Comparison of ENCODE assay signal across 8 cellular contexts in genomic region chr22:50524664-50525103, GRCh38. TPM values are rescaled to one million over a fixed set of nuclear protein-coding genes. Genes with fewer than 3 reads are reported as not detected.
A peak's percentile ranks its signal among the peaks of the same experiment; 100 is the strongest.
DNase-seq lines count a peak whose midpoint lies in the region; ATAC-seq and TF ChIP-seq lines count a peak whose summit lies in the region.

No MANE protein-coding gene starts in this region.

- peak overlapping the region; percentile 93 for H3K4me3 Mint-ChIP-seq in stimulated activated effector memory CD8-positive, alpha-beta T cell treated with anti-CD3 and anti-CD28 coated beads, Interleukin-12 subunit alpha, Interleukin-12 subunit beta, amount 100 ng/mL, for 72 hours

- peak; percentile 60 for DNase-seq in NCI-H82 (lab: John Stamatoyannopoulos, UW)
- DNase-seq in NCI-H82 treated with DMSO at 0.1 percent for 48 hours (lab: John Stamatoyannopoulos, UW; ENCODE audit: unreplicated experiment), result no peak
- DNase-seq in WERI-Rb-1, result no peak
- no peak for DNase-seq in right cardiac atrium
- DNase-seq in stimulated activated effector memory CD8-positive, alpha-beta T cell treated with anti-CD3 and anti-CD28 coated beads, Interleukin-12 subunit alpha, Interleukin-12 subunit beta, amount 100 ng/mL, for 72 hours (ENCODE audit: low spot score in 2 of 2), result no peak
- DNase-seq in RPMI8226, result no peak
- no peak for DNase-seq in NCI-H2196 (lab: John Stamatoyannopoulos, UW; ENCODE audit: unreplicated experiment)

- H3K36me3 ChIP-seq in WERI-Rb-1, result peaks cover 49% of the 10 kb centered on the region

- peaks cover 47% of the 10 kb centered on the region for H3K4me1 Mint-ChIP-seq in stimulated activated effector memory CD8-positive, alpha-beta T cell treated with anti-CD3 and anti-CD28 coated beads, Interleukin-12 subunit alpha, Interleukin-12 subunit beta, amount 100 ng/mL, for 72 hours

- no peak for TF ChIP-seq CTCF in WERI-Rb-1 (IDR thresholded peaks at IDR 0.05; ENCODE audit: low read depth, low read length)

- H3K27ac ChIP-seq in WERI-Rb-1 (peak overlapping the region; percentile 92), right cardiac atrium (ENCODE audit: low read length) (peak overlapping the region; percentile 78)

- H3K9me3 Mint-ChIP-seq in stimulated activated effector memory CD8-positive, alpha-beta T cell treated with anti-CD3 and anti-CD28 coated beads, Interleukin-12 subunit alpha, Interleukin-12 subunit beta, amount 100 ng/mL, for 72 hours, result no peaks in the 10 kb centered on the region

- H3K27me3 ChIP-seq in WERI-Rb-1 (ENCODE audit: insufficient read depth, low read depth, severe bottlenecking) (no peaks in the 10 kb centered on the region), right cardiac atrium (ENCODE audit: control insufficient read depth, insufficient read depth) (no peaks in the 10 kb centered on the region)

- intact Hi-C loops in right cardiac atrium (cut with DNase I), result no loop called here

- whole genome bisulfite sequencing in right cardiac atrium, result 7% methylated on average over 19 of the region's 19 CpGs

- H3K27ac Mint-ChIP-seq in stimulated activated effector memory CD8-positive, alpha-beta T cell treated with anti-CD3 and anti-CD28 coated beads, Interleukin-12 subunit alpha, Interleukin-12 subunit beta, amount 100 ng/mL, for 72 hours, result peak overlapping the region; percentile 95

- H3K4me3 ChIP-seq in WERI-Rb-1 (ENCODE audit: low read depth, low read length) (peak overlapping the region; percentile 85), right cardiac atrium (ENCODE audit: low read length) (peak overlapping the region; percentile 59)

- no peaks in the 10 kb centered on the region for H3K9me3 ChIP-seq in WERI-Rb-1 (ENCODE audit: severe bottlenecking)
- H3K9me3 ChIP-seq in right cardiac atrium (ENCODE audit: control insufficient read depth, low read length), result no peaks in the 10 kb centered on the region

- peaks cover 77% of the 10 kb centered on the region for H3K36me3 Mint-ChIP-seq in stimulated activated effector memory CD8-positive, alpha-beta T cell treated with anti-CD3 and anti-CD28 coated beads, Interleukin-12 subunit alpha, Interleukin-12 subunit beta, amount 100 ng/mL, for 72 hours

- H3K4me1 ChIP-seq in right cardiac atrium (ENCODE audit: control insufficient read depth, insufficient read depth, low read length), result no peaks in the 10 kb centered on the region

- ATAC-seq in right cardiac atrium (peak in 1 of 2 donors; percentile 6), GM18861 (IDR thresholded peaks at IDR 0.05; ENCODE audit: unreplicated experiment) (no peak)
- no peak for ATAC-seq in stimulated activated effector memory CD8-positive, alpha-beta T cell treated with anti-CD3 and anti-CD28 coated beads, Interleukin-12 subunit alpha, Interleukin-12 subunit beta, amount 100 ng/mL, for 72 hours

RNA-seq across cellular contexts. Expression of gene SCO2, which starts 0.7 kb away (rescaled TPM):
- total RNA-seq in right cardiac atrium, result 1 to 10 TPM in 2 of 4 donors, not detected in 2; 1.4 to 2.2 TPM
- polyA plus RNA-seq in right cardiac atrium, result not detected

RNA-seq across cellular contexts. Expression of gene TYMP, which starts 5.1 kb away (rescaled TPM):
- total RNA-seq in right cardiac atrium, result 10 to 100 TPM; 14.6 to 35.5 (median 19.3) TPM
- 18.5 TPM for polyA plus RNA-seq in right cardiac atrium

RNA-seq across cellular contexts. Expression of gene NCAPH2, which starts 16.7 kb away (rescaled TPM):
- 10 to 100 TPM; 23.3 to 35.0 (median 28.6) TPM for total RNA-seq in right cardiac atrium
- polyA plus RNA-seq in right cardiac atrium, result 29.1 TPM

RNA-seq across cellular contexts. Expression of gene LMF2, which starts 17.2 kb away (rescaled TPM):
- 10 to 100 TPM; 32.2 to 33.7 (median 33.3) TPM for total RNA-seq in right cardiac atrium
- 29.0 TPM for polyA plus RNA-seq in right cardiac atrium

RNA-seq across cellular contexts. Expression of gene KLHDC7B, which starts 21.0 kb away (rescaled TPM):
- total RNA-seq in right cardiac atrium, result under 1 TPM in 3 of 4 donors, not detected in 1; 0.08 to 0.14 (median 0.09) TPM
- not detected for polyA plus RNA-seq in right cardiac atrium
